In the genomic region with DNA sequence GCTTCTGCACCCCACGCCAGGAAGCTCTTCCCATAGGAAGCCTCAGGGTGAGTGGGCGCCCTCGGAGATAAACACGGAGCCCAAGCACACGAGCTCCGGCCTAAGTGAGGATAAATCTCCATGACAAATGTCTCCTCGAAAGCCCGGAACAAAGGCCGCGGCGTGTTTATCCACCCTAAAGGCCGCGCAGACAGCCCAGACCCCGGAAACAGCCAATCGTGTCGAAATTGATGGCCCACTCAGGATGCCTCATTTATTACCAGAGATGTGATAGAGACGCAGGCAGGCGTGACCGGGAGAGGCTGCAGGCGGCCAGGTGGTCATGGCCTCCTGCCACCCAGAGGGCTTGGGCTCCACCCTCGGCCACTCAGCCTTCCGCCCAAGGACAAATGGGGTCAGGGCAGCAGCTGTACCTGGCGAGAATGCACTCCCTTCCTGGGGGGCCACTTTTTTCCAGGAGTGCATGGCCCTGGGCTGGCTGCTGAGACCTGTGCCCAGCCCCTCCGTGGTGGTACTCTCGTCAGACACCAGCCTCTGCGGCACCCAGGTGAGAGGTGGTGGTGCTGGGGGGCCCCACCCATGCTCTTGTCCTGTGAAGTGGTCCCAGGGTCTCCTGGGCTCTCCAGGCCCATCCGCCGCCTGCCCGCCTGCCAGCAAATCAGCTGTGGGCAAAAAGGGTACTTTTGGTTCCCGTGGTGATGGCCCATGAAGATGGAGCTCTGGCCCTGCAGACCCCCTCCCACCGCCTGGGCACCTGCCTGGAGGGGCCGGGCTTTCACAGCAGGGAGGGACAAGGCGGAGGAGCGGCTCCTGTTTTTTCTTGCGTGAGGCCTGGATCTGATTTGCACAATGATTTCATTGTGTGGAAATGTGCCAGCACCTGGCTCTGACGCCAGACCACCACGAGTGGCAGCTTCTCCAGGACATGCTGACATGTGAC, we compare ENCODE assay signal across 1 cellular context.
TF ChIP-seq lines count a peak whose summit lies in the region.

No MANE protein-coding gene starts in this region.

TF ChIP-seq in GM23338, 12 proteins besides CTCF, POLR2A, EP300 and RAD21 (continued from another document):
- TF ChIP-seq, protein P1, sequence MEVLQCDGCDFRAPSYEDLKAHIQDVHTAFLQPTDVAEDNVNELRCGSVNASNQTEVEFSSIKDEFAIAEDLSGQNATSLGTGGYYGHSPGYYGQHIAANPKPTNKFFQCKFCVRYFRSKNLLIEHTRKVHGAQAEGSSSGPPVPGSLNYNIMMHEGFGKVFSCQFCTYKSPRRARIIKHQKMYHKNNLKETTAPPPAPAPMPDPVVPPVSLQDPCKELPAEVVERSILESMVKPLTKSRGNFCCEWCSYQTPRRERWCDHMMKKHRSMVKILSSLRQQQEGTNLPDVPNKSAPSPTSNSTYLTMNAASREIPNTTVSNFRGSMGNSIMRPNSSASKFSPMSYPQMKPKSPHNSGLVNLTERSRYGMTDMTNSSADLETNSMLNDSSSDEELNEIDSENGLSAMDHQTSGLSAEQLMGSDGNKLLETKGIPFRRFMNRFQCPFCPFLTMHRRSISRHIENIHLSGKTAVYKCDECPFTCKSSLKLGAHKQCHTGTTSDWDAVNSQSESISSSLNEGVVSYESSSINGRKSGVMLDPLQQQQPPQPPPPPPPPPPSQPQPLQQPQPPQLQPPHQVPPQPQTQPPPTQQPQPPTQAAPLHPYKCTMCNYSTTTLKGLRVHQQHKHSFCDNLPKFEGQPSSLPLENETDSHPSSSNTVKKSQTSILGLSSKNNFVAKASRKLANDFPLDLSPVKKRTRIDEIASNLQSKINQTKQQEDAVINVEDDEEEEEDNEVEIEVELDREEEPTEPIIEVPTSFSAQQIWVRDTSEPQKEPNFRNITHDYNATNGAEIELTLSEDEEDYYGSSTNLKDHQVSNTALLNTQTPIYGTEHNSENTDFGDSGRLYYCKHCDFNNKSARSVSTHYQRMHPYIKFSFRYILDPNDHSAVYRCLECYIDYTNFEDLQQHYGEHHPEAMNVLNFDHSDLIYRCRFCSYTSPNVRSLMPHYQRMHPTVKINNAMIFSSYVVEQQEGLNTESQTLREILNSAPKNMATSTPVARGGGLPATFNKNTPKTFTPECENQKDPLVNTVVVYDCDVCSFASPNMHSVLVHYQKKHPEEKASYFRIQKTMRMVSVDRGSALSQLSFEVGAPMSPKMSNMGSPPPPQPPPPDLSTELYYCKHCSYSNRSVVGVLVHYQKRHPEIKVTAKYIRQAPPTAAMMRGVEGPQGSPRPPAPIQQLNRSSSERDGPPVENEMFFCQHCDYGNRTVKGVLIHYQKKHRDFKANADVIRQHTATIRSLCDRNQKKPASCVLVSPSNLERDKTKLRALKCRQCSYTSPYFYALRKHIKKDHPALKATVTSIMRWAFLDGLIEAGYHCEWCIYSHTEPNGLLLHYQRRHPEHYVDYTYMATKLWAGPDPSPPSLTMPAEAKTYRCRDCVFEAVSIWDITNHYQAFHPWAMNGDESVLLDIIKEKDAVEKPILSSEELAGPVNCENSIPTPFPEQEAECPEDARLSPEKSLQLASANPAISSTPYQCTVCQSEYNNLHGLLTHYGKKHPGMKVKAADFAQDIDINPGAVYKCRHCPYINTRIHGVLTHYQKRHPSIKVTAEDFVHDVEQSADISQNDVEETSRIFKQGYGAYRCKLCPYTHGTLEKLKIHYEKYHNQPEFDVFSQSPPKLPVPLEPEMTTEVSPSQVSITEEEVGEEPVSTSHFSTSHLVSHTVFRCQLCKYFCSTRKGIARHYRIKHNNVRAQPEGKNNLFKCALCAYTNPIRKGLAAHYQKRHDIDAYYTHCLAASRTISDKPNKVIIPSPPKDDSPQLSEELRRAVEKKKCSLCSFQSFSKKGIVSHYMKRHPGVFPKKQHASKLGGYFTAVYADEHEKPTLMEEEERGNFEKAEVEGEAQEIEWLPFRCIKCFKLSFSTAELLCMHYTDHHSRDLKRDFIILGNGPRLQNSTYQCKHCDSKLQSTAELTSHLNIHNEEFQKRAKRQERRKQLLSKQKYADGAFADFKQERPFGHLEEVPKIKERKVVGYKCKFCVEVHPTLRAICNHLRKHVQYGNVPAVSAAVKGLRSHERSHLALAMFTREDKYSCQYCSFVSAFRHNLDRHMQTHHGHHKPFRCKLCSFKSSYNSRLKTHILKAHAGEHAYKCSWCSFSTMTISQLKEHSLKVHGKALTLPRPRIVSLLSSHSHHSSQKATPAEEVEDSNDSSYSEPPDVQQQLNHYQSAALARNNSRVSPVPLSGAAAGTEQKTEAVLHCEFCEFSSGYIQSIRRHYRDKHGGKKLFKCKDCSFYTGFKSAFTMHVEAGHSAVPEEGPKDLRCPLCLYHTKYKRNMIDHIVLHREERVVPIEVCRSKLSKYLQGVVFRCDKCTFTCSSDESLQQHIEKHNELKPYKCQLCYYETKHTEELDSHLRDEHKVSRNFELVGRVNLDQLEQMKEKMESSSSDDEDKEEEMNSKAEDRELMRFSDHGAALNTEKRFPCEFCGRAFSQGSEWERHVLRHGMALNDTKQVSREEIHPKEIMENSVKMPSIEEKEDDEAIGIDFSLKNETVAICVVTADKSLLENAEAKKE (CRISPR knock-in tag; IDR thresholded peaks at IDR 0.05) = no peak
- TF ChIP-seq, protein P2, sequence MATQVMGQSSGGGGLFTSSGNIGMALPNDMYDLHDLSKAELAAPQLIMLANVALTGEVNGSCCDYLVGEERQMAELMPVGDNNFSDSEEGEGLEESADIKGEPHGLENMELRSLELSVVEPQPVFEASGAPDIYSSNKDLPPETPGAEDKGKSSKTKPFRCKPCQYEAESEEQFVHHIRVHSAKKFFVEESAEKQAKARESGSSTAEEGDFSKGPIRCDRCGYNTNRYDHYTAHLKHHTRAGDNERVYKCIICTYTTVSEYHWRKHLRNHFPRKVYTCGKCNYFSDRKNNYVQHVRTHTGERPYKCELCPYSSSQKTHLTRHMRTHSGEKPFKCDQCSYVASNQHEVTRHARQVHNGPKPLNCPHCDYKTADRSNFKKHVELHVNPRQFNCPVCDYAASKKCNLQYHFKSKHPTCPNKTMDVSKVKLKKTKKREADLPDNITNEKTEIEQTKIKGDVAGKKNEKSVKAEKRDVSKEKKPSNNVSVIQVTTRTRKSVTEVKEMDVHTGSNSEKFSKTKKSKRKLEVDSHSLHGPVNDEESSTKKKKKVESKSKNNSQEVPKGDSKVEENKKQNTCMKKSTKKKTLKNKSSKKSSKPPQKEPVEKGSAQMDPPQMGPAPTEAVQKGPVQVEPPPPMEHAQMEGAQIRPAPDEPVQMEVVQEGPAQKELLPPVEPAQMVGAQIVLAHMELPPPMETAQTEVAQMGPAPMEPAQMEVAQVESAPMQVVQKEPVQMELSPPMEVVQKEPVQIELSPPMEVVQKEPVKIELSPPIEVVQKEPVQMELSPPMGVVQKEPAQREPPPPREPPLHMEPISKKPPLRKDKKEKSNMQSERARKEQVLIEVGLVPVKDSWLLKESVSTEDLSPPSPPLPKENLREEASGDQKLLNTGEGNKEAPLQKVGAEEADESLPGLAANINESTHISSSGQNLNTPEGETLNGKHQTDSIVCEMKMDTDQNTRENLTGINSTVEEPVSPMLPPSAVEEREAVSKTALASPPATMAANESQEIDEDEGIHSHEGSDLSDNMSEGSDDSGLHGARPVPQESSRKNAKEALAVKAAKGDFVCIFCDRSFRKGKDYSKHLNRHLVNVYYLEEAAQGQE (IDR thresholded peaks at IDR 0.05; ENCODE audit: unreplicated experiment) = no peak
